Comparison of ENCODE assay signal across 8 cellular contexts in genomic region chr17:75289122-75289831, GRCh38. TPM values are rescaled to one million over a fixed set of nuclear protein-coding genes. Genes with fewer than 3 reads are reported as not detected.
DNase-seq lines count a peak whose midpoint lies in the region; ATAC-seq and TF ChIP-seq lines count a peak whose summit lies in the region.

TSS of gene SLC25A19 (minus strand) at chr17:75289433. CDS start at chr17:75286764, 2,669 bp downstream.

- peak within 1 kb of the TSS; percentile 100 for H3K27ac Mint-ChIP-seq in activated naive CD4-positive, alpha-beta T cell treated with anti-CD3 and anti-CD28 coated beads, Interleukin-2, amount 50 U/mL, for 24 hours

- TF ChIP-seq CTCF in GM10266 (IDR thresholded peaks at IDR 0.05; ENCODE audit: control insufficient read depth, insufficient read depth, low read depth, missing control alignments) = peak; percentile 62

- no peaks in the 10 kb centered on the region for H3K9me3 Mint-ChIP-seq in activated naive CD4-positive, alpha-beta T cell treated with anti-CD3 and anti-CD28 coated beads, Interleukin-2, amount 50 U/mL, for 24 hours

- H3K4me3 Mint-ChIP-seq in activated naive CD4-positive, alpha-beta T cell treated with anti-CD3 and anti-CD28 coated beads, Interleukin-2, amount 50 U/mL, for 24 hours = peak within 1 kb of the TSS; percentile 100

- H3K36me3 Mint-ChIP-seq in activated naive CD4-positive, alpha-beta T cell treated with anti-CD3 and anti-CD28 coated beads, Interleukin-2, amount 50 U/mL, for 24 hours = peaks cover 3% of the 10 kb centered on the region

- ATAC-seq in HG02588 (IDR thresholded peaks at IDR 0.05; ENCODE audit: unreplicated experiment) (peak; percentile 88), SK-N-SH treated with all-trans-retinoic acid at 6 μM for 48 hours (peak; percentile 99)

- no peaks in the 10 kb centered on the region for H3K27me3 Mint-ChIP-seq in activated naive CD4-positive, alpha-beta T cell treated with anti-CD3 and anti-CD28 coated beads, Interleukin-2, amount 50 U/mL, for 24 hours

- peaks cover 11% of the 10 kb centered on the region for H3K4me1 Mint-ChIP-seq in activated naive CD4-positive, alpha-beta T cell treated with anti-CD3 and anti-CD28 coated beads, Interleukin-2, amount 50 U/mL, for 24 hours

- H3K27ac ChIP-seq in temporal lobe (ENCODE audit: low read depth, low read length) = peak within 1 kb of the TSS; percentile 0

- peak; percentile 92 for DNase-seq in GM10266 (ENCODE audit: extremely low spot score)
- peak; percentile 96 for DNase-seq in NCI-H1092 (lab: John Stamatoyannopoulos, UW)
- DNase-seq in globus pallidus (ENCODE audit: low spot score) = peak; percentile 99
- DNase-seq in occipital lobe (lab: John Stamatoyannopoulos, UW) = peak; percentile 97

TF ChIP-seq in SK-N-SH treated with all-trans-retinoic acid at 6 μM for 48 hours, 23 proteins besides CTCF, POLR2A, EP300 and RAD21:
- TF ChIP-seq TSHZ2 (CRISPR knock-in tag; IDR thresholded peaks at IDR 0.05) (peak; percentile 69; the same call in 1 of the 2 replicates), RARB (CRISPR knock-in tag; IDR thresholded peaks at IDR 0.05) (no peak)

RNA-seq across cellular contexts. Expression of gene SLC25A19, which starts in this region (rescaled TPM):
- total RNA-seq in occipital lobe (4.4 TPM), temporal lobe (4.7 TPM)

Comparison
In these comparisons a context has a peak if more than half of its experiments do, and no peak if none do; other contexts are left out.
1. Peak in every context shown above with its lines: DNase-seq, ATAC-seq and H3K27ac ChIP-seq.